Comparison of ENCODE assay signal across 29 cellular contexts in the genomic region with DNA sequence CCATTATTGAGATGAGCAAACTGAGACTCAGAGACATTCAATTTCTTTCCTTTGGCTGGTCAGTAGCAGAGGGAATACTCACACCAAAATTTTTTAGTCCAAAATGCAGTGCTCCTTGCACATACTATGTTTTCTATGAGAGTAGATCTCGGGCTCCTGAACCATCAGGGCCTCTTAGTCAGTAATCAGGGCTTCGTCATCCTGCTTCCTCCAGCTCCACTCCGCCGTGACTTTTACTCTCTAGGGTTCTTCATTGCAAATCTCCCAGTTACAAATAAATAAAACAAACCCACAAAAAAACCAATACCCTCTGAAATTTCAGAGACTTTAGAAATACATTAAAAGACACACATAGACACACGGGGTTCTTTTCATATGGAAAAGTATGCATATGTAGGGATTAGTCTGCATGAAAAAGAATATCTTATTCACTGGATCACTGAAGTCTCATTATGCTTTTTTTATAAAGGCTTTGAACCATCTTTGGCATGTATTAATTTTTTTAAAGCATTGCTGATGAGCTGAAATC.
"Had no signal": no experiment of that assay in that cellular context is flagged by ENCODE, and none has a peak within 500 bp of the region (broad histone marks: within the 10 kb centered on the region; RNA-seq: fewer than 3 reads in every experiment).

No MANE protein-coding gene starts in this region.

- H3K36me3 Mint-ChIP-seq: naive thymus-derived CD8-positive, alpha-beta T cell; natural killer cell treated with Interleukin-12 subunit alpha and Interleukin-12 subunit beta and Interleukin-15 and Interleukin-18, amount 100 ng/mL, for 72 hours; stimulated activated effector memory CD8-positive, alpha-beta T cell treated with anti-CD3 and anti-CD28 coated beads, Interleukin-12 subunit alpha, Interleukin-12 subunit beta, amount 100 ng/mL, for 72 hours; stimulated activated naive B cell treated with anti-CD40 and anti-IgM and Interleukin-4, amounts not matched to agents 10 μg/mL and 1 μg/mL and 100 μg/mL, for 72 hours had no signal

- ATAC-seq: naive thymus-derived CD8-positive, alpha-beta T cell; natural killer cell treated with Interleukin-12 subunit alpha and Interleukin-12 subunit beta and Interleukin-15 and Interleukin-18, amount 100 ng/mL, for 72 hours; psoas muscle; right cardiac atrium; right lobe of liver; stimulated activated effector memory CD8-positive, alpha-beta T cell treated with anti-CD3 and anti-CD28 coated beads, Interleukin-12 subunit alpha, Interleukin-12 subunit beta, amount 100 ng/mL, for 72 hours; stimulated activated naive B cell treated with anti-CD40 and anti-IgM and Interleukin-4, amounts not matched to agents 10 μg/mL and 1 μg/mL and 100 μg/mL, for 72 hours; upper lobe of right lung had no signal

- H3K9me3 ChIP-seq: ovary, psoas muscle, right lobe of liver, sigmoid colon, stomach, thoracic aorta, thyroid gland, tibial nerve, upper lobe of right lung, uterus had no signal

- H3K4me1 Mint-ChIP-seq: naive thymus-derived CD8-positive, alpha-beta T cell; neural crest cell; stimulated activated effector memory CD8-positive, alpha-beta T cell treated with anti-CD3 and anti-CD28 coated beads, Interleukin-12 subunit alpha, Interleukin-12 subunit beta, amount 100 ng/mL, for 72 hours; stimulated activated naive B cell treated with anti-CD40 and anti-IgM and Interleukin-4, amounts not matched to agents 10 μg/mL and 1 μg/mL and 100 μg/mL, for 72 hours had no signal

- H3K4me3 ChIP-seq: ovary, psoas muscle, right lobe of liver, sigmoid colon, stomach, thoracic aorta, thyroid gland, tibial nerve, upper lobe of right lung, uterus had no signal

- H3K9ac ChIP-seq: parathyroid adenoma had no signal

- H3K27ac ChIP-seq: ovary, parathyroid adenoma, psoas muscle, right lobe of liver, sigmoid colon, stomach, thoracic aorta, thyroid gland, tibial nerve, upper lobe of right lung, uterus had no signal

- H3K27me3 ChIP-seq: ovary, right lobe of liver, sigmoid colon, stomach, thyroid gland, tibial nerve, upper lobe of right lung, uterus had no signal

- H3K36me3 ChIP-seq: ovary, right lobe of liver, sigmoid colon, stomach, thoracic aorta, thyroid gland, tibial nerve, upper lobe of right lung, uterus had no signal

- H3K4me3 Mint-ChIP-seq: naive thymus-derived CD8-positive, alpha-beta T cell; natural killer cell treated with Interleukin-12 subunit alpha and Interleukin-12 subunit beta and Interleukin-15 and Interleukin-18, amount 100 ng/mL, for 72 hours; nephron progenitor cell; neural crest cell; stimulated activated effector memory CD8-positive, alpha-beta T cell treated with anti-CD3 and anti-CD28 coated beads, Interleukin-12 subunit alpha, Interleukin-12 subunit beta, amount 100 ng/mL, for 72 hours; stimulated activated naive B cell treated with anti-CD40 and anti-IgM and Interleukin-4, amounts not matched to agents 10 μg/mL and 1 μg/mL and 100 μg/mL, for 72 hours; stimulated activated naive CD8-positive, alpha-beta T cell treated with anti-CD3 and anti-CD28 coated beads, Interleukin-15, Interleukin-2, amounts not matched to agents 100 ng/mL and 50 ng/mL, for 24 hours had no signal

- H3K9me3 Mint-ChIP-seq: naive thymus-derived CD8-positive, alpha-beta T cell; natural killer cell treated with Interleukin-12 subunit alpha and Interleukin-12 subunit beta and Interleukin-15 and Interleukin-18, amount 100 ng/mL, for 72 hours; nephron progenitor cell; neural crest cell; stimulated activated effector memory CD8-positive, alpha-beta T cell treated with anti-CD3 and anti-CD28 coated beads, Interleukin-12 subunit alpha, Interleukin-12 subunit beta, amount 100 ng/mL, for 72 hours; stimulated activated naive B cell treated with anti-CD40 and anti-IgM and Interleukin-4, amounts not matched to agents 10 μg/mL and 1 μg/mL and 100 μg/mL, for 72 hours; stimulated activated naive CD8-positive, alpha-beta T cell treated with anti-CD3 and anti-CD28 coated beads, Interleukin-15, Interleukin-2, amounts not matched to agents 100 ng/mL and 50 ng/mL, for 24 hours had no signal

- H3K4me1 ChIP-seq: parathyroid adenoma, psoas muscle, sigmoid colon, stomach, thyroid gland, tibial nerve, upper lobe of right lung, uterus had no signal

- H3K27me3 Mint-ChIP-seq: naive thymus-derived CD8-positive, alpha-beta T cell; stimulated activated naive B cell treated with anti-CD40 and anti-IgM and Interleukin-4, amounts not matched to agents 10 μg/mL and 1 μg/mL and 100 μg/mL, for 72 hours; stimulated activated naive CD8-positive, alpha-beta T cell treated with anti-CD3 and anti-CD28 coated beads, Interleukin-15, Interleukin-2, amounts not matched to agents 100 ng/mL and 50 ng/mL, for 24 hours had no signal

- DNase-seq: naive thymus-derived CD8-positive, alpha-beta T cell; nephron progenitor cell; occipital lobe; ovary; posterior cingulate gyrus; psoas muscle; right cardiac atrium; right lobe of liver; sigmoid colon; small intestine; stimulated activated CD4-positive, alpha-beta T cell treated with anti-CD3 and anti-CD28 coated beads, Interleukin-15, amount 100 ng/mL, for 24 hours; stimulated activated CD4-positive, alpha-beta T cell treated with anti-CD3 and anti-CD28 coated beads, Interleukin-2, amount 100 ng/mL, for 24 hours; stimulated activated CD4-positive, alpha-beta T cell treated with anti-CD3 and anti-CD28 coated beads, Interleukin-2, amount 100 ng/mL, for 48 hours; stimulated activated CD4-positive, alpha-beta T cell treated with anti-CD3 and anti-CD28 coated beads, Interleukin-4, amount 100 ng/mL, for 24 hours; stimulated activated naive B cell treated with anti-CD40 and anti-IgM and Interleukin-4, amounts not matched to agents 10 μg/mL and 1 μg/mL and 100 μg/mL, for 72 hours; stimulated activated naive CD4-positive, alpha-beta T cell treated with Interleukin-2 at 50 U/mL for 16 hours; stomach; thyroid gland; trophoblast cell; upper lobe of right lung; uterus had no signal

- H3K27ac Mint-ChIP-seq: naive thymus-derived CD8-positive, alpha-beta T cell; natural killer cell treated with Interleukin-12 subunit alpha and Interleukin-12 subunit beta and Interleukin-15 and Interleukin-18, amount 100 ng/mL, for 72 hours; nephron progenitor cell; progenitor cell of endocrine pancreas; stimulated activated effector memory CD8-positive, alpha-beta T cell treated with anti-CD3 and anti-CD28 coated beads, Interleukin-12 subunit alpha, Interleukin-12 subunit beta, amount 100 ng/mL, for 72 hours; stimulated activated naive B cell treated with anti-CD40 and anti-IgM and Interleukin-4, amounts not matched to agents 10 μg/mL and 1 μg/mL and 100 μg/mL, for 72 hours; stimulated activated naive CD8-positive, alpha-beta T cell treated with anti-CD3 and anti-CD28 coated beads, Interleukin-15, Interleukin-2, amounts not matched to agents 100 ng/mL and 50 ng/mL, for 24 hours had no signal

- H3K79me2 ChIP-seq: parathyroid adenoma had no signal
